In the genomic region with DNA sequence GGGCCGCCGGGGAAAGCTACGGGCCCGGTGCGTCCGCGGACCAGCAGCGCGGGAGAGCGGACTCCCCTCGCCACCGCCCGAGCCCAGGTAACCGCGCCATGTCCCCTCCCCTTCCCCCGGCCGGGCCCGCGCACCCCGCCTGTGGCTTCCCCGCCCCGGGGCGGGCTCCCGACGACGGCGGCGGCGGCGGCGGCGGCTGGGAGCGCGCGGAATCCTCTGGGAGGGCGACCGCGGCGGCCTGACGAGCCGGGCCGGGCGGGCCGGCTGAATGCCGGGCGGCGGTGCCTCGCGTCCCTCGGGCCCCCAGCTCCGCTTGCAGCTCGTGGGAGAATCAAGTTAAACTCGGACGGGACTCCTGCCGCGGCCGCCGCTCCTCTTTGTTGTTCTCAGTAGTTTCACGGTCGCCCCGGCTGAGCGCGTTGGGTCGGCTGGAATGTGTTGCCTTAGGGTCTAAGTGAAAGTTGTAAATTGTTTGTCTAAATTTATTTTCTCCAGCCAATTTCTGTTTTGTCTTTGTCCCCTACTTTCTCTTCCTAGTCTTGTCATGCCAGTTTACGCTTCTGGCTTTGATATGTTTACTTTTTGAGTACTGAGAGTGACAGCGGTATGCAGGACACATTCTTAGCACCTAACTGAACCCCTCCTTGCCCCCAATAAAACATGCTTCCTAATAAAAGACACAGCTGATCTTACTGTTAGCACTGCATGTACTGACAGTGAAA, we compare ENCODE assay signal across 8 cellular contexts. TPM values are rescaled to one million over a fixed set of nuclear protein-coding genes. Genes with fewer than 3 reads are reported as not detected.
DNase-seq lines count a peak whose midpoint lies in the region; ATAC-seq and TF ChIP-seq lines count a peak whose summit lies in the region.

No MANE protein-coding gene starts in this region.

- H3K4me1 ChIP-seq in ACC112 (ENCODE audit: control insufficient read depth, insufficient read depth, low read length, unreplicated experiment) = peaks cover 24% of the 10 kb centered on the region
- H3K4me1 ChIP-seq in mucosa of descending colon (ENCODE audit: low read depth) = peaks cover 7% of the 10 kb centered on the region

- peaks cover 6% of the 10 kb centered on the region; the same call in 1 of the 2 replicates for H3K36me3 ChIP-seq in ACC112 (ENCODE audit: insufficient read depth, low read length)
- H3K36me3 ChIP-seq in mucosa of descending colon (ENCODE audit: low read depth) = no peaks in the 10 kb centered on the region

- H3K27me3 ChIP-seq in ACC112 (ENCODE audit: insufficient read depth, low read length) = no peaks in the 10 kb centered on the region

- DNase-seq in NCI-H460 (ENCODE audit: extremely low read depth, low read depth) = peak; percentile 45
- DNase-seq in activated CD8-positive, alpha-beta memory T cell treated with anti-CD3 and anti-CD28 coated beads, Interleukin-2, amount 50 U/mL, for 48 hours = peak; percentile 82
- DNase-seq in epithelial cell of esophagus (ENCODE audit: low read depth) = peak; percentile 73
- peak; percentile 81 to 88 (median 85) for DNase-seq in mucosa of descending colon
- peak; percentile 50 to 54 for DNase-seq in stimulated activated CD8-positive, alpha-beta memory T cell treated with anti-CD3 and anti-CD28 coated beads, Interleukin-2, amount 100 ng/mL, for 48 hours (ENCODE audit: low read depth in 2 of 2)

- H3K4me3 ChIP-seq in ACC112 (ENCODE audit: low read depth, low read length) = peak overlapping the region; percentile 99
- peak overlapping the region; percentile 49 for H3K4me3 ChIP-seq in epithelial cell of esophagus (ENCODE audit: low read length)
- peak overlapping the region; percentile 80 for H3K4me3 ChIP-seq in mucosa of descending colon

- TF ChIP-seq CTCF in epithelial cell of esophagus (IDR thresholded peaks at IDR 0.05; ENCODE audit: insufficient read depth, low read depth, low read length, missing control alignments) (no peak), mucosa of descending colon (IDR thresholded peaks at IDR 0.05) (no peak)

- H3K9me3 ChIP-seq in mucosa of descending colon = no peaks in the 10 kb centered on the region

- ATAC-seq in GM18511 (IDR thresholded peaks at IDR 0.05; ENCODE audit: unreplicated experiment) (peak; percentile 65), HG03064 (IDR thresholded peaks at IDR 0.05; ENCODE audit: low read depth, unreplicated experiment) (peak; percentile 55), mucosa of descending colon (peak; percentile 84)

- H2AFZ ChIP-seq in ACC112 (ENCODE audit: low read length, unreplicated experiment) = peak overlapping the region; percentile 90

- peaks cover 75% of the 10 kb centered on the region for H3K79me2 ChIP-seq in ACC112 (ENCODE audit: control insufficient read depth, insufficient read depth, low read length, unreplicated experiment)

- H3K27ac ChIP-seq in ACC112 (ENCODE audit: low read depth, low read length) = peak overlapping the region; percentile 88

- intact Hi-C loops in mucosa of descending colon (cut with DNase I, micrococcal nuclease) = no loop called here

RNA-seq across cellular contexts. Expression of a gene that starts 0.7 kb away (rescaled TPM):
- 65.5 and 72.2 TPM in 2 replicates for total RNA-seq in NCI-H460 (2014; rRNA removed; shearing (Covaris generic))
- polyA plus RNA-seq in NCI-H460 (2014; cell fraction: nucleus; rRNA removed) = 23.0 and 32.8 TPM in 2 replicates
- 100 to 1,000 TPM in 1 of 3 donors, 10 to 100 TPM in 2; 78.7 to 131 (median 93.1) TPM for total RNA-seq in mucosa of descending colon

Comparison
In these comparisons a context has a peak if more than half of its experiments do, and no peak if none do; other contexts are left out.
1. Peak in every context shown above with its lines: DNase-seq, ATAC-seq, H3K4me3 ChIP-seq and H3K27ac ChIP-seq.
2. H3K4me3 ChIP-seq: peak in every context shown above with its lines; median percentile 99 in ACC112; 80 in mucosa of descending colon; 49 in epithelial cell of esophagus.